In the genomic region with DNA sequence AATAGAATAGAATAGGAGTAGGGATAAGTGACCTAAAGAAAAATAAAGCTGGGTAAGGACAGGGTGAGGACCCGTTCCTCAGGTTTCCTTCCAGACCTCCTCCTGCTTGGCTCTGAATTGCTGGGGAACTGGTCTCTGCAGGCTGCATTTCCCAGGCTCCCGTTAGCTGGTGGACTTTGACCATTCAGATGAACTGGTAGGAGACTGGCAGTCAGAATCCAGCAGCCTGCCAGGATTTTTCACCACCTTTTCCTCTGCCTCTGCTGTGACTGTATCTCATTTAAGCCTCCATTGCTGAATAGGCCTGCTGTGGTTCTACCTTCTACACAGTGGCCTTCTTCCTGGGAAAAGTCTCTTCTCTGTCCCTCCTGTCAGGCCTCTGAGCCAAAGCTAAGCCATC, we compare ENCODE assay signal across 15 cellular contexts. TPM values are rescaled to one million over a fixed set of nuclear protein-coding genes. Genes with fewer than 3 reads are reported as not detected.
DNase-seq lines count a peak whose midpoint lies in the region.
"Had no signal": no experiment of that assay in that cellular context is flagged by ENCODE, and none has a peak within 500 bp of the region (broad histone marks: within the 10 kb centered on the region; RNA-seq: fewer than 3 reads in every experiment).

No MANE protein-coding gene starts in this region.

- DNase-seq in COLO668 (lab: John Stamatoyannopoulos, UW; ENCODE audit: unreplicated experiment) (peak; percentile 19), NCI-H69 (lab: John Stamatoyannopoulos, UW) (peak; percentile 8), left kidney (ENCODE audit: low read depth, low spot score) (peak; percentile 36), renal cortical epithelial cell (ENCODE audit: low read depth) (peak; percentile 48), iPS-NIHi11 (ENCODE audit: low spot score) (no peak), NCI-H1048 (lab: John Stamatoyannopoulos, UW) (no peak), NCI-H2227 treated with DMSO at 0.1 percent for 48 hours (lab: John Stamatoyannopoulos, UW) (no peak)
- no peak for DNase-seq in stimulated activated CD4-positive, alpha-beta T cell treated with anti-CD3 and anti-CD28 coated beads, Interleukin-4, amount 100 ng/mL, for 4 hours
- DNase-seq: COR-L47, DMS79, GM23248, MM.1S, NCI-H2081, NCI-H524 treated with DMSO at 0.1 percent for 48 hours, PC-3 had no signal

RNA-seq across cellular contexts. Expression of a gene that starts 24.6 kb away (rescaled TPM):
- 8.0 and 38.8 TPM in 2 replicates for total RNA-seq in renal cortical epithelial cell

RNA-seq across cellular contexts. Expression of a gene that starts 45.4 kb away (rescaled TPM):
- 50.3 and 118 TPM in 2 replicates for total RNA-seq in renal cortical epithelial cell
- total RNA-seq: PC-3 had no signal

RNA-seq across cellular contexts. Expression of a gene that starts 53.2 kb away (rescaled TPM):
- 16.7 and 50.4 TPM in 2 replicates for total RNA-seq in renal cortical epithelial cell

Comparison
In these comparisons a context has a peak if more than half of its experiments do, and no peak if none do; other contexts are left out.
1. DNase-seq: peak in COLO668 (single experiment), NCI-H69 (single experiment), left kidney (single experiment) and renal cortical epithelial cell (single experiment); none in iPS-NIHi11 (single experiment), NCI-H1048 (single experiment), stimulated activated CD4-positive, alpha-beta T cell treated with anti-CD3 and anti-CD28 coated beads, Interleukin-4, amount 100 ng/mL, for 4 hours (0 of 2) and NCI-H2227 treated with DMSO at 0.1 percent for 48 hours (single experiment).